Comparison of ENCODE assay signal across 14 cellular contexts in genomic region chr17:63878413-63878812, GRCh38. TPM values are rescaled to one million over a fixed set of nuclear protein-coding genes. Genes with fewer than 3 reads are reported as not detected.
A peak's percentile ranks its signal among the peaks of the same experiment; 100 is the strongest.
DNase-seq lines count a peak whose midpoint lies in the region; ATAC-seq and TF ChIP-seq lines count a peak whose summit lies in the region.
"Not testable (repeated sequence)": the region's sequence is repeated elsewhere in the genome, so short reads cannot be mapped to it uniquely, and the experiment has no call there.
"Had no signal": no experiment of that assay in that cellular context is flagged by ENCODE, and none has a peak within 500 bp of the region (broad histone marks: within the 10 kb centered on the region; RNA-seq: fewer than 3 reads in every experiment).

No MANE protein-coding gene starts in this region.

- H3K9me2 ChIP-seq in DOHH2 (replicated peaks; ENCODE audit: control insufficient read depth, low read length); OCI-LY1 (ENCODE audit: low read depth, low read length): not testable (repeated sequence)

- H3K36me3 Mint-ChIP-seq in activated B cell treated with CpG ODN at 0.5 μM for 24 hours (ENCODE audit: low read depth); memory B cell; stimulated activated memory B cell treated with anti-CD40 and anti-IgM and Interleukin-4, amounts not matched to agents 10 μg/mL and 1 μg/mL and 100 μg/mL, for 72 hours: not testable (repeated sequence)

- POLR2A ChIA-PET in activated B cell treated with CpG ODN at 0.5 μM for 24 hours (lab: Charles Lee): not testable (repeated sequence)

- H2AFZ ChIP-seq in OCI-LY1 (ENCODE audit: low read length); osteoblast (ENCODE audit: low read length): not testable (repeated sequence)

- peak; percentile 38 for ATAC-seq in activated B cell treated with CpG ODN at 0.5 μM for 24 hours (ENCODE audit: low read depth)
- peak; percentile 60 for ATAC-seq in memory B cell (ENCODE audit: low read depth)
- ATAC-seq in stimulated activated memory B cell treated with anti-CD40 and anti-IgM and Interleukin-4, amounts not matched to agents 10 μg/mL and 1 μg/mL and 100 μg/mL, for 72 hours: peak; percentile 66

- TF ChIP-seq CTCF in DOHH2 (IDR thresholded peaks at IDR 0.05; ENCODE audit: low read depth, low read length, poor library complexity, severe bottlenecking); OCI-LY1 (IDR thresholded peaks at IDR 0.05; ENCODE audit: low read length); activated B cell treated with CpG ODN at 0.5 μM for 24 hours (IDR thresholded peaks at IDR 0.05); osteoblast (IDR thresholded peaks at IDR 0.05; ENCODE audit: extremely low read depth, low read depth, low read length): not testable (repeated sequence)

- H3K27ac Mint-ChIP-seq in activated B cell treated with CpG ODN at 0.5 μM for 24 hours: not testable (repeated sequence)
- peak overlapping the region; percentile 3 for H3K27ac Mint-ChIP-seq in memory B cell
- H3K27ac Mint-ChIP-seq in stimulated activated memory B cell treated with anti-CD40 and anti-IgM and Interleukin-4, amounts not matched to agents 10 μg/mL and 1 μg/mL and 100 μg/mL, for 72 hours: peak overlapping the region; percentile 9

- not testable (repeated sequence) for H3K9ac ChIP-seq in BLaER1; OCI-LY1 (ENCODE audit: low read length)

- H3K4me3 Mint-ChIP-seq in activated B cell treated with CpG ODN at 0.5 μM for 24 hours (peak overlapping the region; percentile 52), memory B cell (peak overlapping the region; percentile 57)
- peak overlapping the region; percentile 49 for H3K4me3 Mint-ChIP-seq in stimulated activated memory B cell treated with anti-CD40 and anti-IgM and Interleukin-4, amounts not matched to agents 10 μg/mL and 1 μg/mL and 100 μg/mL, for 72 hours

- not testable (repeated sequence) for H3K4me1 ChIP-seq in BLaER1; OCI-LY1 (ENCODE audit: insufficient read depth, low read length, severe bottlenecking); osteoblast (ENCODE audit: insufficient read depth, low read length)
- H3K4me1 ChIP-seq in DOHH2 (ENCODE audit: control insufficient read depth, low read length): peaks cover 16% of the 10 kb centered on the region

- H3K9me3 Mint-ChIP-seq in activated B cell treated with CpG ODN at 0.5 μM for 24 hours; memory B cell; stimulated activated memory B cell treated with anti-CD40 and anti-IgM and Interleukin-4, amounts not matched to agents 10 μg/mL and 1 μg/mL and 100 μg/mL, for 72 hours: not testable (repeated sequence)

- H3K36me3 ChIP-seq in BLaER1; DOHH2 (ENCODE audit: control insufficient read depth, low read length); OCI-LY1 (ENCODE audit: insufficient read depth, low read length); osteoblast (ENCODE audit: insufficient read depth, low read length): not testable (repeated sequence)

- H3K4me2 ChIP-seq in BLaER1 (peak overlapping the region; percentile 48), DOHH2 (ENCODE audit: low read length) (peak overlapping the region; percentile 67), OCI-LY1 (ENCODE audit: low read length) (peak overlapping the region; percentile 24; the same call in 1 of the 2 replicates)
- not testable (repeated sequence) for H3K4me2 ChIP-seq in osteoblast (ENCODE audit: insufficient read depth, low read length)

- H3K9me3 ChIP-seq in BLaER1; DOHH2 (ENCODE audit: control insufficient read depth, insufficient read depth, low read length); OCI-LY1 (ENCODE audit: low read length); osteoblast (ENCODE audit: low read depth, low read length): not testable (repeated sequence)

- H3K4me3 ChIP-seq in BLaER1; OCI-LY1 (ENCODE audit: low read depth, low read length, poor library complexity, severe bottlenecking); osteoblast (ENCODE audit: insufficient read depth, low read length): not testable (repeated sequence)
- peak overlapping the region; percentile 50 for H3K4me3 ChIP-seq in DOHH2 (ENCODE audit: low read length)

- H3K27me3 Mint-ChIP-seq in activated B cell treated with CpG ODN at 0.5 μM for 24 hours, memory B cell: not testable (repeated sequence)
- H3K27me3 Mint-ChIP-seq in stimulated activated memory B cell treated with anti-CD40 and anti-IgM and Interleukin-4, amounts not matched to agents 10 μg/mL and 1 μg/mL and 100 μg/mL, for 72 hours: peaks cover 11% of the 10 kb centered on the region

- CTCF ChIA-PET in activated B cell treated with CpG ODN at 0.5 μM for 24 hours (lab: Charles Lee): interaction anchor here (1.1 to 1.2 kb wide), 2 partner anchors 10 to 57 kb away, joined by 3 to 6 read pairs; no protein-coding TSS in a partner anchor

- H3F3A ChIP-seq in DOHH2 (ENCODE audit: control insufficient read depth, insufficient read depth); OCI-LY1 (ENCODE audit: insufficient read depth, low read length): not testable (repeated sequence)

- not testable (repeated sequence) for H3K79me2 ChIP-seq in DOHH2 (ENCODE audit: control insufficient read depth, low read length); OCI-LY1 (ENCODE audit: insufficient read depth, low read length); osteoblast (ENCODE audit: insufficient read depth, low read length)

- not testable (repeated sequence) for H3K27ac ChIP-seq in BLaER1; OCI-LY1 (ENCODE audit: low read depth, low read length, poor library complexity, severe bottlenecking); osteoblast (ENCODE audit: low read depth, low read length)
- H3K27ac ChIP-seq in DOHH2 (ENCODE audit: low read depth, low read length): peak overlapping the region; percentile 32

- H3K27me3 ChIP-seq in BLaER1; DOHH2 (ENCODE audit: control insufficient read depth, low read length); OCI-LY1 (ENCODE audit: insufficient read depth, low read length); osteoblast (ENCODE audit: insufficient read depth, low read length): not testable (repeated sequence)

- not testable (repeated sequence) for DNase-seq in activated B cell treated with CpG ODN at 0.5 μM for 24 hours; memory B cell (ENCODE audit: low spot score in 2 of 2)
- peak; percentile 31 for DNase-seq in osteoblast (ENCODE audit: insufficient read length, low spot score, missing footprints)

- H4K20me1 ChIP-seq in BLaER1; DOHH2 (ENCODE audit: control insufficient read depth, insufficient read depth, low read depth, low read length); OCI-LY1 (ENCODE audit: insufficient read depth, low read length); osteoblast (ENCODE audit: insufficient read depth, low read length): not testable (repeated sequence)

- H3K4me1 Mint-ChIP-seq in activated B cell treated with CpG ODN at 0.5 μM for 24 hours (peaks cover 11% of the 10 kb centered on the region), memory B cell (peaks cover 17% of the 10 kb centered on the region)
- peaks cover 27% of the 10 kb centered on the region for H3K4me1 Mint-ChIP-seq in stimulated activated memory B cell treated with anti-CD40 and anti-IgM and Interleukin-4, amounts not matched to agents 10 μg/mL and 1 μg/mL and 100 μg/mL, for 72 hours

- intact Hi-C loops in activated B cell treated with CpG ODN at 0.5 μM for 24 hours (cut with micrococcal nuclease): not testable (repeated sequence)

RNA-seq across cellular contexts. Expression of gene GH2, which starts 3.3 kb away (rescaled TPM):
- not detected in 2 replicates for total RNA-seq in activated B cell treated with CpG ODN at 0.5 μM for 24 hours
- total RNA-seq in osteoblast: not detected in 2 replicates
- total RNA-seq: A673; Caco-2; Calu3; CD4-positive, alpha-beta T cell; CD8-positive, alpha-beta T cell; Daoy; G401 had no signal

RNA-seq across cellular contexts. Expression of gene CSH2, which starts 4.9 kb away (rescaled TPM):
- total RNA-seq in activated B cell treated with CpG ODN at 0.5 μM for 24 hours (not detected in 2 replicates), osteoblast (not detected in 2 replicates)
- total RNA-seq: A673; Caco-2; Calu3; CD4-positive, alpha-beta T cell; CD8-positive, alpha-beta T cell; Daoy; G401 had no signal

RNA-seq across cellular contexts. Expression of gene CSH1, which starts 18.0 kb away (rescaled TPM):
- total RNA-seq in activated B cell treated with CpG ODN at 0.5 μM for 24 hours: not detected in 2 replicates
- total RNA-seq in osteoblast: not detected in 2 replicates
- total RNA-seq: A673; Caco-2; Calu3; CD4-positive, alpha-beta T cell; CD8-positive, alpha-beta T cell; Daoy; G401 had no signal

RNA-seq across cellular contexts. Expression of gene CSHL1, which starts 32.6 kb away (rescaled TPM):
- not detected in 2 replicates for total RNA-seq in activated B cell treated with CpG ODN at 0.5 μM for 24 hours
- total RNA-seq in osteoblast: not detected in 2 replicates
- total RNA-seq: A673; Caco-2; Calu3; CD4-positive, alpha-beta T cell; CD8-positive, alpha-beta T cell; Daoy; G401 had no signal

RNA-seq across cellular contexts. Expression of gene SMARCD2, which starts 35.9 kb away (rescaled TPM):
- total RNA-seq in activated B cell treated with CpG ODN at 0.5 μM for 24 hours (114 and 117 TPM in 2 replicates), osteoblast (53.9 and 54.8 TPM in 2 replicates)
